In the genomic region with DNA sequence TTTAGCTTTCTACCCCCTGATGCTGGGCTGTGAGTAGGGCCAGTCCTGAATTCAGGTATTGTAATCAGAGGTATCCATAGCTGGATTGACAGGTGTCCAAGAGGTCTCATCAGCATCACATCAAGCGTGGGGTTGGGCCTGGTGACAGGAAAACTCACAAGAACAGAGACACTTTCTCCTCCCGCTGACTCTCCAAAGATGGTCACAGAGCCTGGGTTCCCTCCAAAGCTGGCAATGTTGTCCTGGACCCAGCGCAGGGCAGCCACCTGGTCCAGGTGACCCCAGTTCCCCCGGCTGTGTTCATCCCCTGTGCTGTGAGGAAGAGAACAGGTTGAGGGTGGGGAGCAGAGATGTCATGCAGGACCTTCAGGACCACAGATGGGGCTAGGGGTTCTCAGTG, we compare ENCODE assay signal across 26 cellular contexts. TPM values are rescaled to one million over a fixed set of nuclear protein-coding genes. Genes with fewer than 3 reads are reported as not detected.
"Had no signal": no experiment of that assay in that cellular context is flagged by ENCODE, and none has a peak within 500 bp of the region (broad histone marks: within the 10 kb centered on the region; RNA-seq: fewer than 3 reads in every experiment).

No MANE protein-coding gene starts in this region.

- ATAC-seq: esophagus mucosa, gastrocnemius medialis, heart right ventricle, left cardiac atrium, left lung, left ventricle myocardium superior, lower lobe of right lung, mucosa of descending colon had no signal

- H3K36me3 Mint-ChIP-seq: mesothelial cell of epicardium had no signal

- H3K27ac ChIP-seq: epithelial cell of prostate, esophagus squamous epithelium, gastrocnemius medialis, heart right ventricle, left lung, lower lobe of right lung had no signal

- H3K9me3 ChIP-seq: esophagus squamous epithelium, gastrocnemius medialis, heart right ventricle, left lung, lower lobe of right lung, mucosa of descending colon had no signal

- H3K4me1 Mint-ChIP-seq: mesothelial cell of epicardium had no signal

- H3K4me3 ChIP-seq: esophagus squamous epithelium, gastrocnemius medialis, heart right ventricle, left lung, lower lobe of right lung, mucosa of descending colon had no signal

- DNase-seq: cortex of kidney; effector memory CD4-positive, alpha-beta T cell; erythroblast; esophagus squamous epithelium; foreskin fibroblast; foreskin melanocyte; gastrocnemius medialis; glutamatergic neuron; heart right ventricle; hippocampal formation; left cardiac atrium; left lung; left ventricle myocardium superior; lower lobe of right lung; mesenchymal stem cell; mucosa of descending colon had no signal

- H3K9me3 Mint-ChIP-seq: dendritic cell treated with granulocyte-macrophage colony-stimulating factor and Interleukin-4, amounts not matched to agents 40 ng/mL and 50 ng/mL, for 4 days; mesothelial cell of epicardium had no signal

- H3K4me3 Mint-ChIP-seq: dendritic cell treated with granulocyte-macrophage colony-stimulating factor and Interleukin-4, amounts not matched to agents 40 ng/mL and 50 ng/mL, for 4 days; mesothelial cell of epicardium had no signal

- H3K27ac Mint-ChIP-seq: dendritic cell treated with granulocyte-macrophage colony-stimulating factor and Interleukin-4, amounts not matched to agents 40 ng/mL and 50 ng/mL, for 4 days; mesothelial cell of epicardium had no signal

- H3K36me3 ChIP-seq: esophagus squamous epithelium, gastrocnemius medialis, heart right ventricle, left lung had no signal

- H3K4me1 ChIP-seq: esophagus squamous epithelium, gastrocnemius medialis, heart right ventricle, left lung, lower lobe of right lung had no signal

- H3K27me3 ChIP-seq: left lung had no signal

RNA-seq across cellular contexts. Expression of a gene that starts 11.7 kb away (rescaled TPM):
- total RNA-seq: dermis microvascular lymphatic vessel endothelial cell, glomerular endothelial cell, kidney epithelial cell, myocyte had no signal

RNA-seq across cellular contexts. Expression of a gene that starts 54.0 kb away (rescaled TPM):
- total RNA-seq: dermis microvascular lymphatic vessel endothelial cell, esophagus mucosa, esophagus squamous epithelium, gastrocnemius medialis, glomerular endothelial cell, kidney epithelial cell, left lung, left ventricle myocardium superior, lower lobe of right lung, lung microvascular endothelial cell, mesenteric fat pad, mesothelial cell of epicardium, mucosa of descending colon, myocyte had no signal
